ENCODE assay signal across 29 cellular contexts in genomic region chr21:31261759-31262158, GRCh38.
"Had no signal": no experiment of that assay in that cellular context is flagged by ENCODE, and none has a peak within 500 bp of the region (broad histone marks: within the 10 kb centered on the region; RNA-seq: fewer than 3 reads in every experiment).

No MANE protein-coding gene starts in this region.

- DNase-seq: activated CD4-positive, alpha-beta memory T cell treated with anti-CD3 and anti-CD28 coated beads for 36 hours; activated CD4-positive, alpha-beta T cell treated with anti-CD3 and anti-CD28 coated beads for 36 hours; activated CD4-positive, alpha-beta T cell treated with anti-CD3 and anti-CD28 coated beads, Interleukin-2, amount 10 ng/mL, durations not matched to agents 24 days and 14 days; activated CD4-positive, CD25-positive, alpha-beta regulatory T cell; activated CD4-positive, CD25-positive, alpha-beta regulatory T cell treated with anti-CD3 and anti-CD28 coated beads, Interleukin-2, amount 50 U/mL, for 72 hours; activated CD8-positive, alpha-beta memory T cell treated with anti-CD3 and anti-CD28 coated beads for 24 hours; activated effector memory CD4-positive, alpha-beta T cell treated with Interleukin-2 at 50 U/mL for 16 hours; activated gamma-delta T cell treated with Interleukin-2 at 50 U/mL for 16 hours; activated naive CD4-positive, alpha-beta T cell treated with anti-CD3 and anti-CD28 coated beads, Interleukin-2, amount 50 U/mL, for 16 hours; activated naive CD4-positive, alpha-beta T cell treated with Interleukin-2 at 50 U/mL for 16 hours; activated T-cell treated with anti-CD3 and anti-CD28 coated beads, Interleukin-2, amount 50 U/mL, for 4 hours; amniotic stem cell; brain microvascular endothelial cell; effector memory CD4-positive, alpha-beta T cell; endodermal cell; foreskin fibroblast; T-helper 1 cell; T-helper 17 cell; T1000; WERI-Rb-1 had no signal

- H3K27me3 ChIP-seq: brain microvascular endothelial cell, dorsolateral prefrontal cortex had no signal

- H3K27me3 Mint-ChIP-seq: activated CD4-positive, alpha-beta memory T cell treated with anti-CD3 and anti-CD28 coated beads for 36 hours; activated CD4-positive, alpha-beta T cell treated with anti-CD3 and anti-CD28 coated beads for 36 hours; activated CD4-positive, alpha-beta T cell treated with anti-CD3 and anti-CD28 coated beads, Interleukin-2, amount 10 ng/mL, durations not matched to agents 24 days and 14 days; activated naive CD8-positive, alpha-beta T cell; activated T-helper 17 cell treated with anti-CD3 and anti-CD28 coated beads, Interleukin-2, amount 50 U/mL, for 72 hours; dendritic cell treated with granulocyte-macrophage colony-stimulating factor and Interleukin-4, amounts not matched to agents 40 ng/mL and 50 ng/mL, for 4 days; T-helper 17 cell had no signal

- H3K4me3 ChIP-seq: coronary artery, dorsolateral prefrontal cortex had no signal

- H3K4me3 Mint-ChIP-seq: activated CD4-positive, alpha-beta memory T cell treated with anti-CD3 and anti-CD28 coated beads for 36 hours; activated CD4-positive, alpha-beta T cell treated with anti-CD3 and anti-CD28 coated beads for 36 hours; activated CD4-positive, alpha-beta T cell treated with anti-CD3 and anti-CD28 coated beads, Interleukin-2, amount 10 ng/mL, durations not matched to agents 24 days and 14 days; activated naive CD8-positive, alpha-beta T cell; activated T-cell treated with anti-CD3 and anti-CD28 coated beads, Interleukin-2, amount 50 U/mL, for 4 hours; activated T-helper 17 cell treated with anti-CD3 and anti-CD28 coated beads, Interleukin-2, amount 50 U/mL, for 72 hours; dendritic cell treated with granulocyte-macrophage colony-stimulating factor and Interleukin-4, amounts not matched to agents 40 ng/mL and 50 ng/mL, for 4 days; endodermal cell; T-helper 17 cell; T-helper 2 cell treated with Interferon-gamma antibody and Interleukin-4, amounts not matched to agents 5 μg/mL and 100 μg/mL, for 36 hours had no signal

- H3K27ac ChIP-seq: brain microvascular endothelial cell, coronary artery, WERI-Rb-1 had no signal

- FAIRE-seq: astrocyte, frontal cortex had no signal

- H3K27ac Mint-ChIP-seq: activated CD4-positive, alpha-beta memory T cell treated with anti-CD3 and anti-CD28 coated beads for 36 hours; activated CD4-positive, alpha-beta T cell treated with anti-CD3 and anti-CD28 coated beads for 36 hours; activated CD4-positive, alpha-beta T cell treated with anti-CD3 and anti-CD28 coated beads, Interleukin-2, amount 10 ng/mL, durations not matched to agents 24 days and 14 days; activated naive CD8-positive, alpha-beta T cell; activated T-helper 17 cell treated with anti-CD3 and anti-CD28 coated beads, Interleukin-2, amount 50 U/mL, for 72 hours; dendritic cell treated with granulocyte-macrophage colony-stimulating factor and Interleukin-4, amounts not matched to agents 40 ng/mL and 50 ng/mL, for 4 days; endodermal cell; T-helper 17 cell; T-helper 2 cell treated with Interferon-gamma antibody and Interleukin-4, amounts not matched to agents 5 μg/mL and 100 μg/mL, for 36 hours had no signal

- H3K9me3 Mint-ChIP-seq: activated CD4-positive, alpha-beta memory T cell treated with anti-CD3 and anti-CD28 coated beads for 36 hours; activated CD4-positive, alpha-beta T cell treated with anti-CD3 and anti-CD28 coated beads, Interleukin-2, amount 10 ng/mL, durations not matched to agents 24 days and 14 days; activated T-cell treated with anti-CD3 and anti-CD28 coated beads, Interleukin-2, amount 50 U/mL, for 4 hours; activated T-helper 17 cell treated with anti-CD3 and anti-CD28 coated beads, Interleukin-2, amount 50 U/mL, for 72 hours; dendritic cell treated with granulocyte-macrophage colony-stimulating factor and Interleukin-4, amounts not matched to agents 40 ng/mL and 50 ng/mL, for 4 days; endodermal cell; T-helper 2 cell treated with Interferon-gamma antibody and Interleukin-4, amounts not matched to agents 5 μg/mL and 100 μg/mL, for 36 hours had no signal

- ATAC-seq: activated CD4-positive, alpha-beta T cell treated with anti-CD3 and anti-CD28 coated beads for 36 hours; activated T-cell treated with anti-CD3 and anti-CD28 coated beads, Interleukin-2, amount 50 U/mL, for 4 hours; activated T-helper 17 cell treated with anti-CD3 and anti-CD28 coated beads, Interleukin-2, amount 50 U/mL, for 72 hours; esophagus mucosa; T-helper 17 cell had no signal
